Comparison of ENCODE assay signal across 9 cellular contexts in the genomic region with DNA sequence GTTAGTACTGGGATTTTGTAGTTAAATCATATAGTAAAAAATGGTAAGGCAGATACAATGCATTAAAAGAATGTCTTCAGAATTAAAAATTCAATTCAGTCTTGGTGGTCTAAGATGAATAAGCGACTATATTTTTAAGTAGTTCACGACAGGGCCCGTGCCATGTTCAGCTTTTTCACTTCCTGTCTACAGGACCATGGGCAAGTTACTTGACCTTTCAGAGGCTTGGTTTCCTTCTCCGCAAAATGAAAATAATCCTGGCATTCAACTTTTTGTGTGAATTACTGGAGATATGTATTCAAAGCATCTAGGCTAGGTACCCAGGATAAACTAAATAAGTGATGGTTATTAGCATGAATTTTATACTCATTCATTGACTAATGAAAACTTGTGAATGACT.
"Had no signal": no experiment of that assay in that cellular context is flagged by ENCODE, and none has a peak within 500 bp of the region (broad histone marks: within the 10 kb centered on the region; RNA-seq: fewer than 3 reads in every experiment).

No MANE protein-coding gene starts in this region.

- H3K4me2 ChIP-seq: GM23338 had no signal

- FAIRE-seq: H1, H54, HTR-8/SVneo, K562 had no signal

- DNase-seq: H9, HCEC 1CT, IMR-90, KG1 had no signal

- H3K4me3 ChIP-seq: GM23338, K562 had no signal

- ATAC-seq: GM23338, K562 had no signal
